ENCODE assay signal across 16 cellular contexts in genomic region chr6:89941847-89942497, GRCh38. TPM values are rescaled to one million over a fixed set of nuclear protein-coding genes. Genes with fewer than 3 reads are reported as not detected.
DNase-seq lines count a peak whose midpoint lies in the region; ATAC-seq and TF ChIP-seq lines count a peak whose summit lies in the region.
"Had no signal": no experiment of that assay in that cellular context is flagged by ENCODE, and none has a peak within 500 bp of the region (broad histone marks: within the 10 kb centered on the region; RNA-seq: fewer than 3 reads in every experiment).

No MANE protein-coding gene starts in this region.

- H3K27ac Mint-ChIP-seq in stimulated activated naive CD8-positive, alpha-beta T cell treated with anti-CD3 and anti-CD28 coated beads, Interleukin-15, Interleukin-2, amounts not matched to agents 100 ng/mL and 50 ng/mL, for 24 hours = peak overlapping the region; percentile 72
- peak overlapping the region; percentile 6 to 76 (median 45) for H3K27ac Mint-ChIP-seq in brain
- peak overlapping the region; percentile 56 to 83 (median 71) for H3K27ac Mint-ChIP-seq in nephron

- DNase-seq in stimulated activated naive CD8-positive, alpha-beta T cell treated with anti-CD3 and anti-CD28 coated beads, Interleukin-15, Interleukin-2, amounts not matched to agents 100 U/mL and 50 U/mL, for 24 hours = no peak
- no peak for DNase-seq in NCI-H69 (lab: John Stamatoyannopoulos, UW)
- no peak for DNase-seq in WERI-Rb-1
- DNase-seq in cerebellum (ENCODE audit: low spot score) = no peak
- no peak for DNase-seq in NCI-H1417 treated with DMSO at 0.1 percent for 48 hours (lab: John Stamatoyannopoulos, UW)
- DNase-seq: DMS 273 treated with DMSO at 0.1 percent for 48 hours; stimulated activated CD4-positive, alpha-beta T cell treated with anti-CD3 and anti-CD28 coated beads, Interleukin-1b, Interleukin-23, amount 100 ng/mL, for 48 hours had no signal

- no peak overlapping the region for H3K4me3 ChIP-seq in WERI-Rb-1 (ENCODE audit: low read depth, low read length)

- H3K36me3 ChIP-seq in WERI-Rb-1 = no peaks in the 10 kb centered on the region

- peaks cover 90% of the 10 kb centered on the region for H3K36me3 Mint-ChIP-seq in stimulated activated naive CD8-positive, alpha-beta T cell treated with anti-CD3 and anti-CD28 coated beads, Interleukin-15, Interleukin-2, amounts not matched to agents 100 ng/mL and 50 ng/mL, for 24 hours (ENCODE audit: low read depth)
- H3K36me3 Mint-ChIP-seq in brain = peaks cover 16% of the 10 kb centered on the region
- peaks cover 6% of the 10 kb centered on the region for H3K36me3 Mint-ChIP-seq in nephron (ENCODE audit: low read depth)

- no peaks in the 10 kb centered on the region for H3K9me3 Mint-ChIP-seq in stimulated activated naive CD8-positive, alpha-beta T cell treated with anti-CD3 and anti-CD28 coated beads, Interleukin-15, Interleukin-2, amounts not matched to agents 100 ng/mL and 50 ng/mL, for 24 hours
- H3K9me3 Mint-ChIP-seq in brain (no peaks in the 10 kb centered on the region), nephron (no peaks in the 10 kb centered on the region)

- no peak for ATAC-seq in stimulated activated naive CD8-positive, alpha-beta T cell treated with anti-CD3 and anti-CD28 coated beads, Interleukin-15, Interleukin-2, amounts not matched to agents 100 U/mL and 50 U/mL, for 24 hours
- ATAC-seq: SK-N-SH treated with all-trans-retinoic acid at 6 μM for 48 hours had no signal

- H3K27me3 Mint-ChIP-seq in stimulated activated naive CD8-positive, alpha-beta T cell treated with anti-CD3 and anti-CD28 coated beads, Interleukin-15, Interleukin-2, amounts not matched to agents 100 ng/mL and 50 ng/mL, for 24 hours = no peaks in the 10 kb centered on the region
- H3K27me3 Mint-ChIP-seq in brain (peaks cover 5% of the 10 kb centered on the region), nephron (ENCODE audit: low read depth) (no peaks in the 10 kb centered on the region)

- H3K4me3 Mint-ChIP-seq in stimulated activated naive CD8-positive, alpha-beta T cell treated with anti-CD3 and anti-CD28 coated beads, Interleukin-15, Interleukin-2, amounts not matched to agents 100 ng/mL and 50 ng/mL, for 24 hours = no peak overlapping the region
- H3K4me3 Mint-ChIP-seq in brain (peak overlapping the region in 1 of 5 experiments; percentile 23), nephron (peak overlapping the region in 2 of 3 experiments; percentile 2 to 38)

- no peak overlapping the region for H3K27ac ChIP-seq in WERI-Rb-1

- peaks cover 62% of the 10 kb centered on the region for H3K4me1 Mint-ChIP-seq in stimulated activated naive CD8-positive, alpha-beta T cell treated with anti-CD3 and anti-CD28 coated beads, Interleukin-15, Interleukin-2, amounts not matched to agents 100 ng/mL and 50 ng/mL, for 24 hours (ENCODE audit: low read depth)
- H3K4me1 Mint-ChIP-seq in brain (peaks cover 18% of the 10 kb centered on the region), nephron (peaks cover 30% of the 10 kb centered on the region)

- H3K27me3 ChIP-seq in WERI-Rb-1 (ENCODE audit: insufficient read depth, low read depth, severe bottlenecking) = no peaks in the 10 kb centered on the region

- TF ChIP-seq CTCF in brain (conservative IDR thresholded peaks at IDR 0.05) (no peak), nephron (IDR thresholded peaks at IDR 0.05; ENCODE audit: unreplicated experiment in 3 of 3) (no peak), WERI-Rb-1 (IDR thresholded peaks at IDR 0.05; ENCODE audit: low read depth, low read length) (no peak)

- no peaks in the 10 kb centered on the region for H3K9me3 ChIP-seq in WERI-Rb-1 (ENCODE audit: severe bottlenecking)

RNA-seq across cellular contexts. Expression of gene GJA10, which starts 47.7 kb away (rescaled TPM):
- not detected for polyA plus RNA-seq in brain (ENCODE audit: insufficient read depth, low read depth, low replicate concordance)
- total RNA-seq in cerebellum = not detected
- total RNA-seq: HT-29, left cardiac atrium, OCI-LY7, renal cortical epithelial cell, ureter had no signal
